11 cellular contexts compared by ENCODE assay signal in genomic region chr17:66814570-66814969, GRCh38. TPM values are rescaled to one million over a fixed set of nuclear protein-coding genes. Genes with fewer than 3 reads are reported as not detected.
"Had no signal": no experiment of that assay in that cellular context is flagged by ENCODE, and none has a peak within 500 bp of the region (broad histone marks: within the 10 kb centered on the region; RNA-seq: fewer than 3 reads in every experiment).

No MANE protein-coding gene starts in this region.

- ATAC-seq: HCT116, HepG2 had no signal

- H3K36me3 ChIP-seq: HAP-1 had no signal

- H3K9ac ChIP-seq: GM23248 had no signal

- H3K27ac Mint-ChIP-seq: HFFc6, IgD-negative memory B cell had no signal

- H3K4me3 ChIP-seq: GM23248, HAP-1 had no signal

- H3K27ac ChIP-seq: GM23248, HL-60 had no signal

- DNase-seq: GM23248, GOT3, H7, HFFc6 had no signal

- H3K4me3 Mint-ChIP-seq: HFFc6, IgD-negative memory B cell had no signal

- H3K9me3 ChIP-seq: HAP-1 had no signal

- H3K4me1 Mint-ChIP-seq: IgD-negative memory B cell had no signal

- FAIRE-seq: HepG2 had no signal

- H3K4me1 ChIP-seq: HAP-1 had no signal

- H3K36me3 Mint-ChIP-seq: IgD-negative memory B cell had no signal

RNA-seq across cellular contexts. Expression of gene CACNG5, which starts 20.3 kb away (rescaled TPM):
- total RNA-seq: GM23248, H4, HepG2, HFFc6, HT1080 had no signal
- polyA plus RNA-seq: GM23248, HepG2, IgD-negative memory B cell had no signal
